ENCODE assay signal across 1 cellular context in genomic region chr15:55241895-55242294, GRCh38.
TF ChIP-seq lines count a peak whose summit lies in the region.

No MANE protein-coding gene starts in this region.

TF ChIP-seq in IMR-90, 13 proteins besides CTCF, POLR2A, EP300 and RAD21:
- no peak for TF ChIP-seq MXI1 (IDR thresholded peaks at IDR 0.05; ENCODE audit: borderline replicate concordance, low read depth, low read length)
- no peak for TF ChIP-seq CEBPB (IDR thresholded peaks at IDR 0.05; ENCODE audit: low read depth, low read length)
- no peak for TF ChIP-seq FOS (IDR thresholded peaks at IDR 0.05; ENCODE audit: low read depth, low read length)
- TF ChIP-seq NFE2L2 (IDR thresholded peaks at IDR 0.05; ENCODE audit: low read depth, low read length): no peak
- TF ChIP-seq CHD1 (IDR thresholded peaks at IDR 0.05; ENCODE audit: low read depth, low read length): no peak
- TF ChIP-seq MAZ (IDR thresholded peaks at IDR 0.05; ENCODE audit: borderline replicate concordance, low read depth, low read length): no peak
- TF ChIP-seq RFX5 (IDR thresholded peaks at IDR 0.05; ENCODE audit: low read depth, low read length): no peak
- TF ChIP-seq RCOR1 (IDR thresholded peaks at IDR 0.05; ENCODE audit: insufficient replicate concordance, low read length): no peak
- no peak for TF ChIP-seq BHLHE40 (IDR thresholded peaks at IDR 0.05; ENCODE audit: low read depth, low read length)
- TF ChIP-seq SMC3 (IDR thresholded peaks at IDR 0.05; ENCODE audit: low read depth, low read length): no peak
- no peak for TF ChIP-seq ELK1 (IDR thresholded peaks at IDR 0.05; ENCODE audit: borderline replicate concordance, low read depth, low read length)
- no peak for TF ChIP-seq MAFK (IDR thresholded peaks at IDR 0.05; ENCODE audit: low read depth, low read length)
- no peak for TF ChIP-seq USF2 (IDR thresholded peaks at IDR 0.05; ENCODE audit: low read depth, low read length)
